1 cellular context compared by ENCODE assay signal in genomic region chr14:25032092-25032784, GRCh38.
A peak's percentile ranks its signal among the peaks of the same experiment; 100 is the strongest.
TF ChIP-seq lines count a peak whose summit lies in the region.

No MANE protein-coding gene starts in this region.

TF ChIP-seq in HepG2, 621 proteins besides CTCF, POLR2A, EP300 and RAD21 (continued from another document and continues in another):
- 0 out of 2 replicates have a peak, but pooled peaks have one; percentile 12 for TF ChIP-seq MYC (CRISPR knock-in tag; IDR thresholded peaks at IDR 0.05; ENCODE audit: borderline replicate concordance)
- TF ChIP-seq ZNF12 (CRISPR knock-in tag; IDR thresholded peaks at IDR 0.05) = no peak
- TF ChIP-seq NFE2 (CRISPR knock-in tag; IDR thresholded peaks at IDR 0.05) = no peak
- no peak for TF ChIP-seq TSC22D2 (CRISPR knock-in tag; IDR thresholded peaks at IDR 0.05; ENCODE audit: borderline replicate concordance)
- TF ChIP-seq HNRNPLL (IDR thresholded peaks at IDR 0.05; ENCODE audit: low read depth, low read length, poor library complexity, severe bottlenecking) = no peak
- peak; percentile 99 for TF ChIP-seq HOMEZ (CRISPR knock-in tag; IDR thresholded peaks at IDR 0.05; ENCODE audit: low read depth)
- no peak for TF ChIP-seq CCAR2 (optimal IDR thresholded peaks at IDR 0.05; ENCODE audit: low read depth, low read length)
- no peak for TF ChIP-seq RFX3 (CRISPR knock-in tag; IDR thresholded peaks at IDR 0.05)
- TF ChIP-seq ZNF614 (CRISPR knock-in tag; IDR thresholded peaks at IDR 0.05; ENCODE audit: borderline replicate concordance) = peak; percentile 71; the same call in 1 of the 2 replicates
- no peak for TF ChIP-seq ZNF317 (CRISPR knock-in tag; IDR thresholded peaks at IDR 0.05)
- TF ChIP-seq HNF1A (IDR thresholded peaks at IDR 0.05; ENCODE audit: low read depth) = no peak
- TF ChIP-seq HNF1A (CRISPR knock-in tag; IDR thresholded peaks at IDR 0.05; ENCODE audit: borderline replicate concordance) = peak; percentile 23; the same call in 1 of the 2 replicates
- peak; percentile 79; the same call in 1 of the 2 replicates for TF ChIP-seq HOXA3 (CRISPR knock-in tag; IDR thresholded peaks at IDR 0.05)
- TF ChIP-seq FOXO1 (CRISPR knock-in tag; IDR thresholded peaks at IDR 0.05) = peak; percentile 21; the same call in 1 of the 2 replicates
- no peak for TF ChIP-seq ZNF569 (CRISPR knock-in tag; IDR thresholded peaks at IDR 0.05; ENCODE audit: borderline replicate concordance)
- TF ChIP-seq, protein P1, sequence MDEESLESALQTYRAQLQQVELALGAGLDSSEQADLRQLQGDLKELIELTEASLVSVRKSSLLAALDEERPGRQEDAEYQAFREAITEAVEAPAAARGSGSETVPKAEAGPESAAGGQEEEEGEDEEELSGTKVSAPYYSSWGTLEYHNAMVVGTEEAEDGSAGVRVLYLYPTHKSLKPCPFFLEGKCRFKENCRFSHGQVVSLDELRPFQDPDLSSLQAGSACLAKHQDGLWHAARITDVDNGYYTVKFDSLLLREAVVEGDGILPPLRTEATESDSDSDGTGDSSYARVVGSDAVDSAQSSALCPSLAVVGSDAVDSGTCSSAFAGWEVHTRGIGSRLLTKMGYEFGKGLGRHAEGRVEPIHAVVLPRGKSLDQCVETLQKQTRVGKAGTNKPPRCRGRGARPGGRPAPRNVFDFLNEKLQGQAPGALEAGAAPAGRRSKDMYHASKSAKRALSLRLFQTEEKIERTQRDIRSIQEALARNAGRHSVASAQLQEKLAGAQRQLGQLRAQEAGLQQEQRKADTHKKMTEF (CRISPR knock-in tag; IDR thresholded peaks at IDR 0.05) = 0 out of 2 replicates have a peak, but pooled peaks have one; percentile 46
- TF ChIP-seq KLF12 (CRISPR knock-in tag; IDR thresholded peaks at IDR 0.05; ENCODE audit: borderline replicate concordance) = no peak
- TF ChIP-seq MIER2 (CRISPR knock-in tag; IDR thresholded peaks at IDR 0.05) = peak; percentile 60; the same call in 1 of the 2 replicates
- TF ChIP-seq ZNF17 (CRISPR knock-in tag; IDR thresholded peaks at IDR 0.05) = no peak
- no peak for TF ChIP-seq NONO (IDR thresholded peaks at IDR 0.05)
- no peak for TF ChIP-seq NONO (CRISPR knock-in tag; conservative IDR thresholded peaks at IDR 0.05)
- no peak for TF ChIP-seq ZFP41 (CRISPR knock-in tag; IDR thresholded peaks at IDR 0.05; ENCODE audit: borderline replicate concordance)
- TF ChIP-seq ATF2 (CRISPR knock-in tag; IDR thresholded peaks at IDR 0.05) = peak; percentile 65; the same call in 1 of the 2 replicates
- no peak for TF ChIP-seq ZNF619 (CRISPR knock-in tag; IDR thresholded peaks at IDR 0.05)
- TF ChIP-seq KMT2B (CRISPR knock-in tag; IDR thresholded peaks at IDR 0.05) = peak; percentile 80
- 0 out of 2 replicates have a peak, but pooled peaks have one; percentile 29 for TF ChIP-seq KLF6 (CRISPR knock-in tag; IDR thresholded peaks at IDR 0.05)
- TF ChIP-seq NR2F1 (CRISPR knock-in tag; IDR thresholded peaks at IDR 0.05) = 0 out of 4 replicates have a peak, but pooled peaks of 1 of the 2 experiments have one; percentile 31
- TF ChIP-seq, protein P2, sequence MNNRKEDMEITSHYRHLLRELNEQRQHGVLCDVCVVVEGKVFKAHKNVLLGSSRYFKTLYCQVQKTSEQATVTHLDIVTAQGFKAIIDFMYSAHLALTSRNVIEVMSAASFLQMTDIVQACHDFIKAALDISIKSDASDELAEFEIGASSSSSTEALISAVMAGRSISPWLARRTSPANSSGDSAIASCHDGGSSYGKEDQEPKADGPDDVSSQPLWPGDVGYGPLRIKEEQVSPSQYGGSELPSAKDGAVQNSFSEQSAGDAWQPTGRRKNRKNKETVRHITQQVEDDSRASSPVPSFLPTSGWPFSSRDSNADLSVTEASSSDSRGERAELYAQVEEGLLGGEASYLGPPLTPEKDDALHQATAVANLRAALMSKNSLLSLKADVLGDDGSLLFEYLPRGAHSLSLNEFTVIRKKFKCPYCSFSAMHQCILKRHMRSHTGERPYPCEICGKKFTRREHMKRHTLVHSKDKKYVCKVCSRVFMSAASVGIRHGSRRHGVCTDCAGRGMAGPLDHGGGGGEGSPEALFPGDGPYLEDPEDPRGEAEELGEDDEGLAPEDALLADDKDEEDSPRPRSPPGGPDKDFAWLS (CRISPR knock-in tag; IDR thresholded peaks at IDR 0.05; ENCODE audit: borderline replicate concordance) = no peak
- TF ChIP-seq ZSCAN9 (CRISPR knock-in tag; IDR thresholded peaks at IDR 0.05; ENCODE audit: borderline replicate concordance) = 0 out of 2 replicates have a peak, but pooled peaks have one; percentile 9
- TF ChIP-seq ELF3 (CRISPR knock-in tag; IDR thresholded peaks at IDR 0.05) = peak; percentile 24; the same call in 1 of the 2 replicates
- TF ChIP-seq TCF7 (IDR thresholded peaks at IDR 0.05; ENCODE audit: low read depth) = no peak
- TF ChIP-seq, protein P3, sequence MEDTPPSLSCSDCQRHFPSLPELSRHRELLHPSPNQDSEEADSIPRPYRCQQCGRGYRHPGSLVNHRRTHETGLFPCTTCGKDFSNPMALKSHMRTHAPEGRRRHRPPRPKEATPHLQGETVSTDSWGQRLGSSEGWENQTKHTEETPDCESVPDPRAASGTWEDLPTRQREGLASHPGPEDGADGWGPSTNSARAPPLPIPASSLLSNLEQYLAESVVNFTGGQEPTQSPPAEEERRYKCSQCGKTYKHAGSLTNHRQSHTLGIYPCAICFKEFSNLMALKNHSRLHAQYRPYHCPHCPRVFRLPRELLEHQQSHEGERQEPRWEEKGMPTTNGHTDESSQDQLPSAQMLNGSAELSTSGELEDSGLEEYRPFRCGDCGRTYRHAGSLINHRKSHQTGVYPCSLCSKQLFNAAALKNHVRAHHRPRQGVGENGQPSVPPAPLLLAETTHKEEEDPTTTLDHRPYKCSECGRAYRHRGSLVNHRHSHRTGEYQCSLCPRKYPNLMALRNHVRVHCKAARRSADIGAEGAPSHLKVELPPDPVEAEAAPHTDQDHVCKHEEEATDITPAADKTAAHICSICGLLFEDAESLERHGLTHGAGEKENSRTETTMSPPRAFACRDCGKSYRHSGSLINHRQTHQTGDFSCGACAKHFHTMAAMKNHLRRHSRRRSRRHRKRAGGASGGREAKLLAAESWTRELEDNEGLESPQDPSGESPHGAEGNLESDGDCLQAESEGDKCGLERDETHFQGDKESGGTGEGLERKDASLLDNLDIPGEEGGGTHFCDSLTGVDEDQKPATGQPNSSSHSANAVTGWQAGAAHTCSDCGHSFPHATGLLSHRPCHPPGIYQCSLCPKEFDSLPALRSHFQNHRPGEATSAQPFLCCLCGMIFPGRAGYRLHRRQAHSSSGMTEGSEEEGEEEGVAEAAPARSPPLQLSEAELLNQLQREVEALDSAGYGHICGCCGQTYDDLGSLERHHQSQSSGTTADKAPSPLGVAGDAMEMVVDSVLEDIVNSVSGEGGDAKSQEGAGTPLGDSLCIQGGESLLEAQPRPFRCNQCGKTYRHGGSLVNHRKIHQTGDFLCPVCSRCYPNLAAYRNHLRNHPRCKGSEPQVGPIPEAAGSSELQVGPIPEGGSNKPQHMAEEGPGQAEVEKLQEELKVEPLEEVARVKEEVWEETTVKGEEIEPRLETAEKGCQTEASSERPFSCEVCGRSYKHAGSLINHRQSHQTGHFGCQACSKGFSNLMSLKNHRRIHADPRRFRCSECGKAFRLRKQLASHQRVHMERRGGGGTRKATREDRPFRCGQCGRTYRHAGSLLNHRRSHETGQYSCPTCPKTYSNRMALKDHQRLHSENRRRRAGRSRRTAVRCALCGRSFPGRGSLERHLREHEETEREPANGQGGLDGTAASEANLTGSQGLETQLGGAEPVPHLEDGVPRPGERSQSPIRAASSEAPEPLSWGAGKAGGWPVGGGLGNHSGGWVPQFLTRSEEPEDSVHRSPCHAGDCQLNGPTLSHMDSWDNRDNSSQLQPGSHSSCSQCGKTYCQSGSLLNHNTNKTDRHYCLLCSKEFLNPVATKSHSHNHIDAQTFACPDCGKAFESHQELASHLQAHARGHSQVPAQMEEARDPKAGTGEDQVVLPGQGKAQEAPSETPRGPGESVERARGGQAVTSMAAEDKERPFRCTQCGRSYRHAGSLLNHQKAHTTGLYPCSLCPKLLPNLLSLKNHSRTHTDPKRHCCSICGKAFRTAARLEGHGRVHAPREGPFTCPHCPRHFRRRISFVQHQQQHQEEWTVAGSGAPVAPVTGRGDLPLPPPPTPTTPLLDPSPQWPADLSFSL (CRISPR knock-in tag; IDR thresholded peaks at IDR 0.05) = 0 out of 2 replicates have a peak, but pooled peaks have one; percentile 63
- 0 out of 2 replicates have a peak, but pooled peaks have one; percentile 44 for TF ChIP-seq HDAC2 (CRISPR knock-in tag; IDR thresholded peaks at IDR 0.05)
- TF ChIP-seq FOXA3 (CRISPR knock-in tag; IDR thresholded peaks at IDR 0.05) = peak; percentile 54
- no peak for TF ChIP-seq RFX1 (IDR thresholded peaks at IDR 0.05)
- TF ChIP-seq, protein P4, sequence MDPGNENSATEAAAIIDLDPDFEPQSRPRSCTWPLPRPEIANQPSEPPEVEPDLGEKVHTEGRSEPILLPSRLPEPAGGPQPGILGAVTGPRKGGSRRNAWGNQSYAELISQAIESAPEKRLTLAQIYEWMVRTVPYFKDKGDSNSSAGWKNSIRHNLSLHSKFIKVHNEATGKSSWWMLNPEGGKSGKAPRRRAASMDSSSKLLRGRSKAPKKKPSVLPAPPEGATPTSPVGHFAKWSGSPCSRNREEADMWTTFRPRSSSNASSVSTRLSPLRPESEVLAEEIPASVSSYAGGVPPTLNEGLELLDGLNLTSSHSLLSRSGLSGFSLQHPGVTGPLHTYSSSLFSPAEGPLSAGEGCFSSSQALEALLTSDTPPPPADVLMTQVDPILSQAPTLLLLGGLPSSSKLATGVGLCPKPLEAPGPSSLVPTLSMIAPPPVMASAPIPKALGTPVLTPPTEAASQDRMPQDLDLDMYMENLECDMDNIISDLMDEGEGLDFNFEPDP (CRISPR knock-in tag; conservative IDR thresholded peaks at IDR 0.05) = no peak
- TF ChIP-seq CREM (IDR thresholded peaks at IDR 0.05) = no peak
- TF ChIP-seq CREM (CRISPR knock-in tag; IDR thresholded peaks at IDR 0.05) = no peak
- TF ChIP-seq, protein P5, sequence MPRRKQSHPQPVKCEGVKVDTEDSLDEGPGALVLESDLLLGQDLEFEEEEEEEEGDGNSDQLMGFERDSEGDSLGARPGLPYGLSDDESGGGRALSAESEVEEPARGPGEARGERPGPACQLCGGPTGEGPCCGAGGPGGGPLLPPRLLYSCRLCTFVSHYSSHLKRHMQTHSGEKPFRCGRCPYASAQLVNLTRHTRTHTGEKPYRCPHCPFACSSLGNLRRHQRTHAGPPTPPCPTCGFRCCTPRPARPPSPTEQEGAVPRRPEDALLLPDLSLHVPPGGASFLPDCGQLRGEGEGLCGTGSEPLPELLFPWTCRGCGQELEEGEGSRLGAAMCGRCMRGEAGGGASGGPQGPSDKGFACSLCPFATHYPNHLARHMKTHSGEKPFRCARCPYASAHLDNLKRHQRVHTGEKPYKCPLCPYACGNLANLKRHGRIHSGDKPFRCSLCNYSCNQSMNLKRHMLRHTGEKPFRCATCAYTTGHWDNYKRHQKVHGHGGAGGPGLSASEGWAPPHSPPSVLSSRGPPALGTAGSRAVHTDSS (CRISPR knock-in tag; conservative IDR thresholded peaks at IDR 0.05) = no peak
- TF ChIP-seq CBFB (CRISPR knock-in tag; IDR thresholded peaks at IDR 0.05) = no peak
- peak; percentile 93; the same call in 1 of the 2 replicates for TF ChIP-seq CBX5 (CRISPR knock-in tag; IDR thresholded peaks at IDR 0.05; ENCODE audit: borderline replicate concordance)
- no peak for TF ChIP-seq ZKSCAN5 (CRISPR knock-in tag; IDR thresholded peaks at IDR 0.05)
- TF ChIP-seq ZFX (CRISPR knock-in tag; IDR thresholded peaks at IDR 0.05; ENCODE audit: low read depth) = peak; percentile 85
- TF ChIP-seq DRAP1 (CRISPR knock-in tag; IDR thresholded peaks at IDR 0.05) = peak; percentile 25; the same call in 1 of the 2 replicates
